In the genomic region with DNA sequence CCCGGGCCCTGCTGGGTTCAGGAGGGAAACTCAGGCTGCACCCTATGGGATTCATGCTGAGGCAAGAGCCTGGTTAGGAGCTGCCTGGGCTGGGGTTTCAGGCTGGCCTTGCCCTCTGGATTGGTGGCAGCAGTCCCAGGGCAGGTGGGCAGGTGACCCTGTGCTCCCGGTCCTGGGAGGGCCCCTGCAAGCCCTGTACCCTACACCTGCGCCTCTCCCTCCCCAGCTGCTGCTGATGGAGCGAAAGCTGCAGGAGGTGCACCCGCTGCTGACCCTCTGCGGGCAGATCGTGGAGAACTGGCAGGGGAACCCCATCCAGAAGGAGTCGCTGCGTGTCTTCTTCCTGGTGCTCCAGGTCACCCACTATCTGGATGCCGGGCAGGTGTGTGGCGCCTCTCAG, we compare ENCODE assay signal across 30 cellular contexts.
"Had no signal": no experiment of that assay in that cellular context is flagged by ENCODE, and none has a peak within 500 bp of the region (broad histone marks: within the 10 kb centered on the region; RNA-seq: fewer than 3 reads in every experiment).

No MANE protein-coding gene starts in this region.

- DNase-seq: activated CD4-positive, alpha-beta memory T cell treated with anti-CD3 and anti-CD28 coated beads for 36 hours; activated CD4-positive, alpha-beta T cell treated with anti-CD3 and anti-CD28 coated beads for 36 hours; activated CD4-positive, alpha-beta T cell treated with anti-CD3 and anti-CD28 coated beads, Interleukin-2, amount 10 ng/mL, durations not matched to agents 24 days and 14 days; activated CD4-positive, CD25-positive, alpha-beta regulatory T cell; activated CD4-positive, CD25-positive, alpha-beta regulatory T cell treated with anti-CD3 and anti-CD28 coated beads, Interleukin-2, amount 50 U/mL, for 72 hours; activated CD8-positive, alpha-beta memory T cell treated with anti-CD3 and anti-CD28 coated beads, Interleukin-2, amount 10 ng/mL, durations not matched to agents 7 days and 5 days; activated CD8-positive, alpha-beta memory T cell treated with anti-CD3 and anti-CD28 coated beads, Interleukin-2, amount 50 U/mL, for 4 hours; activated CD8-positive, alpha-beta T cell treated with anti-CD3 and anti-CD28 coated beads, Interleukin-2, amount 10 ng/mL, durations not matched to agents 7 days and 5 days; activated effector memory CD4-positive, alpha-beta T cell treated with Interleukin-2 at 50 U/mL for 16 hours; activated gamma-delta T cell treated with Interleukin-2 at 50 U/mL for 16 hours; activated naive CD4-positive, alpha-beta T cell treated with anti-CD3 and anti-CD28 coated beads, Interleukin-2, amount 50 U/mL, for 16 hours; activated naive CD4-positive, alpha-beta T cell treated with Interleukin-2 at 50 U/mL for 16 hours; activated T-cell treated with anti-CD3 and anti-CD28 coated beads, Interleukin-2, amount 50 U/mL, for 1 hour; amniotic stem cell; anterior cingulate cortex; brain microvascular endothelial cell; dorsolateral prefrontal cortex; effector memory CD4-positive, alpha-beta T cell; endodermal cell; foreskin fibroblast; head of caudate nucleus; T-helper 17 cell; T1000 had no signal

- H3K4me3 Mint-ChIP-seq: activated CD4-positive, alpha-beta memory T cell treated with anti-CD3 and anti-CD28 coated beads for 36 hours; activated CD4-positive, alpha-beta T cell treated with anti-CD3 and anti-CD28 coated beads for 36 hours; activated CD4-positive, alpha-beta T cell treated with anti-CD3 and anti-CD28 coated beads, Interleukin-2, amount 10 ng/mL, durations not matched to agents 24 days and 14 days; activated CD8-positive, alpha-beta memory T cell treated with anti-CD3 and anti-CD28 coated beads, Interleukin-2, amount 10 ng/mL, durations not matched to agents 7 days and 5 days; activated CD8-positive, alpha-beta T cell treated with anti-CD3 and anti-CD28 coated beads, Interleukin-2, amount 10 ng/mL, durations not matched to agents 7 days and 5 days; activated naive CD8-positive, alpha-beta T cell; activated T-helper 17 cell treated with anti-CD3 and anti-CD28 coated beads, Interleukin-2, amount 50 U/mL, for 72 hours; central memory CD8-positive, alpha-beta T cell; dendritic cell treated with granulocyte-macrophage colony-stimulating factor and Interleukin-4, amounts not matched to agents 40 ng/mL and 50 ng/mL, for 4 days; endodermal cell; T-helper 17 cell; T-helper 2 cell treated with Interferon-gamma antibody and Interleukin-4, amounts not matched to agents 5 μg/mL and 100 μg/mL, for 36 hours had no signal

- H3K4me3 ChIP-seq: coronary artery, dorsolateral prefrontal cortex had no signal

- ATAC-seq: activated CD4-positive, alpha-beta T cell treated with anti-CD3 and anti-CD28 coated beads for 36 hours; activated CD8-positive, alpha-beta memory T cell treated with anti-CD3 and anti-CD28 coated beads, Interleukin-2, amount 10 ng/mL, durations not matched to agents 7 days and 5 days; activated CD8-positive, alpha-beta T cell treated with anti-CD3 and anti-CD28 coated beads, Interleukin-2, amount 10 ng/mL, durations not matched to agents 7 days and 5 days; activated T-helper 17 cell treated with anti-CD3 and anti-CD28 coated beads, Interleukin-2, amount 50 U/mL, for 72 hours; esophagus mucosa; T-helper 17 cell had no signal

- H3K9me3 Mint-ChIP-seq: activated CD4-positive, alpha-beta memory T cell treated with anti-CD3 and anti-CD28 coated beads for 36 hours; activated CD4-positive, alpha-beta T cell treated with anti-CD3 and anti-CD28 coated beads, Interleukin-2, amount 10 ng/mL, durations not matched to agents 24 days and 14 days; activated T-helper 17 cell treated with anti-CD3 and anti-CD28 coated beads, Interleukin-2, amount 50 U/mL, for 72 hours; central memory CD8-positive, alpha-beta T cell; dendritic cell treated with granulocyte-macrophage colony-stimulating factor and Interleukin-4, amounts not matched to agents 40 ng/mL and 50 ng/mL, for 4 days; endodermal cell; T-helper 2 cell treated with Interferon-gamma antibody and Interleukin-4, amounts not matched to agents 5 μg/mL and 100 μg/mL, for 36 hours had no signal

- H3K4me1 Mint-ChIP-seq: activated CD4-positive, alpha-beta T cell treated with anti-CD3 and anti-CD28 coated beads for 36 hours; activated CD4-positive, alpha-beta T cell treated with anti-CD3 and anti-CD28 coated beads, Interleukin-2, amount 10 ng/mL, durations not matched to agents 24 days and 14 days; activated CD8-positive, alpha-beta memory T cell treated with anti-CD3 and anti-CD28 coated beads, Interleukin-2, amount 10 ng/mL, durations not matched to agents 7 days and 5 days; activated T-helper 17 cell treated with anti-CD3 and anti-CD28 coated beads, Interleukin-2, amount 50 U/mL, for 72 hours; central memory CD8-positive, alpha-beta T cell; endodermal cell; T-helper 17 cell had no signal

- H3K27ac ChIP-seq: brain microvascular endothelial cell, coronary artery, dorsolateral prefrontal cortex had no signal

- H3K27me3 Mint-ChIP-seq: activated CD4-positive, alpha-beta memory T cell treated with anti-CD3 and anti-CD28 coated beads for 36 hours; activated CD4-positive, alpha-beta T cell treated with anti-CD3 and anti-CD28 coated beads for 36 hours; activated CD4-positive, alpha-beta T cell treated with anti-CD3 and anti-CD28 coated beads, Interleukin-2, amount 10 ng/mL, durations not matched to agents 24 days and 14 days; activated CD8-positive, alpha-beta memory T cell treated with anti-CD3 and anti-CD28 coated beads, Interleukin-2, amount 10 ng/mL, durations not matched to agents 7 days and 5 days; activated naive CD8-positive, alpha-beta T cell; activated T-helper 17 cell treated with anti-CD3 and anti-CD28 coated beads, Interleukin-2, amount 50 U/mL, for 72 hours; central memory CD8-positive, alpha-beta T cell; dendritic cell treated with granulocyte-macrophage colony-stimulating factor and Interleukin-4, amounts not matched to agents 40 ng/mL and 50 ng/mL, for 4 days; T-helper 17 cell had no signal

- H3K36me3 Mint-ChIP-seq: activated naive CD8-positive, alpha-beta T cell had no signal

- H3K27me3 ChIP-seq: brain microvascular endothelial cell, dorsolateral prefrontal cortex had no signal

- H3K27ac Mint-ChIP-seq: activated CD4-positive, alpha-beta memory T cell treated with anti-CD3 and anti-CD28 coated beads for 36 hours; activated CD4-positive, alpha-beta T cell treated with anti-CD3 and anti-CD28 coated beads for 36 hours; activated CD4-positive, alpha-beta T cell treated with anti-CD3 and anti-CD28 coated beads, Interleukin-2, amount 10 ng/mL, durations not matched to agents 24 days and 14 days; activated CD8-positive, alpha-beta memory T cell treated with anti-CD3 and anti-CD28 coated beads, Interleukin-2, amount 10 ng/mL, durations not matched to agents 7 days and 5 days; activated CD8-positive, alpha-beta T cell treated with anti-CD3 and anti-CD28 coated beads, Interleukin-2, amount 10 ng/mL, durations not matched to agents 7 days and 5 days; activated naive CD8-positive, alpha-beta T cell; activated T-helper 17 cell treated with anti-CD3 and anti-CD28 coated beads, Interleukin-2, amount 50 U/mL, for 72 hours; dendritic cell treated with granulocyte-macrophage colony-stimulating factor and Interleukin-4, amounts not matched to agents 40 ng/mL and 50 ng/mL, for 4 days; T-helper 17 cell; T-helper 2 cell treated with Interferon-gamma antibody and Interleukin-4, amounts not matched to agents 5 μg/mL and 100 μg/mL, for 36 hours had no signal
